In genomic region chr1:48916121-48917069, GRCh38 we compare ENCODE assay signal across 8 cellular contexts.
DNase-seq lines count a peak whose midpoint lies in the region; ATAC-seq, FAIRE-seq and TF ChIP-seq lines count a peak whose summit lies in the region.

No MANE protein-coding gene starts in this region.

- no peaks in the 10 kb centered on the region for H3K79me1 ChIP-seq in neuronal stem cell (ENCODE audit: low read depth, low read length)

- DNase-seq in NCI-H774 (lab: John Stamatoyannopoulos, UW), result peak; percentile 74
- DNase-seq in neuronal stem cell (ENCODE audit: low spot score), result peak; percentile 38
- DNase-seq in mesenteric fat pad (ENCODE audit: low spot score), result no peak
- DNase-seq in GM12891 (ENCODE audit: insufficient read length, low spot score), result no peak

- ATAC-seq in HG03159 (IDR thresholded peaks at IDR 0.05; ENCODE audit: unreplicated experiment), result peak; percentile 68
- no peak for ATAC-seq in GM18505 (IDR thresholded peaks at IDR 0.05; ENCODE audit: unreplicated experiment)

- no peak overlapping the region for H3K4ac ChIP-seq in neuronal stem cell (ENCODE audit: low read length)

- no peak for FAIRE-seq in GM12891 (lab: Jason Lieb, UNC)

- H4K8ac ChIP-seq in neuronal stem cell (ENCODE audit: low read depth, low read length), result no peak overlapping the region

- H2BK5ac ChIP-seq in neuronal stem cell (ENCODE audit: low read length), result no peak overlapping the region

- no peak overlapping the region for H3K23ac ChIP-seq in neuronal stem cell (ENCODE audit: low read depth, low read length, poor library complexity)

- H3K4me1 ChIP-seq in BLaER1 (peaks cover 28% of the 10 kb centered on the region), ectodermal cell (ENCODE audit: control insufficient read depth, insufficient read depth, low read length) (no peaks in the 10 kb centered on the region), neuronal stem cell (ENCODE audit: control insufficient read depth in 2 of 2, insufficient read depth in 1 of 2, low read depth in 1 of 2, low read length in 2 of 2) (peaks cover 0 to 3% of the 10 kb centered on the region in 2 donors)

- peak overlapping the region; percentile 62 for H3K4me2 ChIP-seq in BLaER1
- peak overlapping the region; percentile 2 for H3K4me2 ChIP-seq in neuronal stem cell (ENCODE audit: insufficient read depth, low read length, poor library complexity, severe bottlenecking)

- peak overlapping the region; percentile 78 for H2AFZ ChIP-seq in neuronal stem cell (ENCODE audit: low read length)

- H3K4me3 ChIP-seq in BLaER1 (no peak overlapping the region), ectodermal cell (ENCODE audit: insufficient read depth, low read depth, low read length) (no peak overlapping the region), neuronal stem cell (ENCODE audit: low read length in 2 of 2) (no peak overlapping the region)

- no peaks in the 10 kb centered on the region for H3K36me3 ChIP-seq in BLaER1
- H3K36me3 ChIP-seq in ectodermal cell (ENCODE audit: control insufficient read depth, insufficient read depth, low read length), result no peaks in the 10 kb centered on the region
- H3K36me3 ChIP-seq in neuronal stem cell (replicated peaks in 1 of 2; ENCODE audit: control insufficient read depth in 2 of 2, insufficient read depth in 2 of 2, low read length in 2 of 2), result no peaks in the 10 kb centered on the region

- no peak overlapping the region for H4K91ac ChIP-seq in neuronal stem cell (ENCODE audit: low read depth, low read length, poor library complexity)

- no peak overlapping the region for H2BK15ac ChIP-seq in neuronal stem cell (ENCODE audit: low read length)

- no peaks in the 10 kb centered on the region for H3K9me3 ChIP-seq in BLaER1
- no peaks in the 10 kb centered on the region for H3K9me3 ChIP-seq in ectodermal cell (ENCODE audit: control insufficient read depth, low read length)
- H3K9me3 ChIP-seq in neuronal stem cell (replicated peaks in 1 of 2; ENCODE audit: control insufficient read depth in 2 of 2, insufficient read depth in 1 of 2, low read depth in 1 of 2, low read length in 2 of 2), result no peaks in the 10 kb centered on the region

- H3K27ac ChIP-seq in BLaER1 (peak overlapping the region; percentile 66), ectodermal cell (ENCODE audit: insufficient read depth, low read depth, low read length, poor library complexity, severe bottlenecking) (peak overlapping the region; percentile 62), neuronal stem cell (replicated peaks; ENCODE audit: low read length) (no peak overlapping the region)

- H3K18ac ChIP-seq in neuronal stem cell (ENCODE audit: low read length), result no peak overlapping the region

- no peak for TF ChIP-seq POLR2A in GM18505 (IDR thresholded peaks at IDR 0.05; ENCODE audit: borderline replicate concordance, extremely low read depth, insufficient read depth, insufficient read length)
- no peak for TF ChIP-seq POLR2A in GM12891 (IDR thresholded peaks at IDR 0.05; ENCODE audit: low read depth, low read length)

- H2AK5ac ChIP-seq in neuronal stem cell (ENCODE audit: low read depth, low read length), result no peak overlapping the region

- H2BK120ac ChIP-seq in neuronal stem cell (ENCODE audit: low read depth, low read length), result no peak overlapping the region

- H3K14ac ChIP-seq in neuronal stem cell (ENCODE audit: low read length), result no peak overlapping the region

- H3K9ac ChIP-seq in BLaER1 (0 out of 2 replicates have a peak overlapping the region, but pooled peaks have one; percentile 40), neuronal stem cell (ENCODE audit: low read depth, low read length, poor library complexity) (no peak overlapping the region)

- H3K27me3 ChIP-seq in BLaER1 (no peaks in the 10 kb centered on the region), ectodermal cell (ENCODE audit: control insufficient read depth, insufficient read depth, low read length, poor library complexity, severe bottlenecking) (no peaks in the 10 kb centered on the region), neuronal stem cell (ENCODE audit: control insufficient read depth in 3 of 3, insufficient read depth in 3 of 3, low read depth in 1 of 3, low read length in 3 of 3) (no peaks in the 10 kb centered on the region)

- 51% methylated on average over 5 of the region's 5 CpGs for WGBS in ectodermal cell, 2 experiments
- no CpG with 5 or more reads among the region's 5 CpGs for WGBS in neuronal stem cell (ENCODE audit: extremely low coverage in 2 of 2, insufficient read length in 2 of 2, insufficient replicate concordance in 1 of 2), 2 donors

- no peak overlapping the region for H2BK12ac ChIP-seq in neuronal stem cell (ENCODE audit: low read length)

- H4K20me1 ChIP-seq in BLaER1, result no peaks in the 10 kb centered on the region

TF ChIP-seq in GM12891, 5 proteins besides CTCF, POLR2A, EP300 and RAD21:
- no peak for TF ChIP-seq POU2F2 (IDR thresholded peaks at IDR 0.05; ENCODE audit: low read depth, low read length)

Comparison
In these comparisons a context has a peak if more than half of its experiments do, and no peak if none do; other contexts are left out.
1. DNase-seq: peak in NCI-H774 (single experiment) and neuronal stem cell (single experiment); none in mesenteric fat pad (single experiment) and GM12891 (single experiment).